In the genomic region with DNA sequence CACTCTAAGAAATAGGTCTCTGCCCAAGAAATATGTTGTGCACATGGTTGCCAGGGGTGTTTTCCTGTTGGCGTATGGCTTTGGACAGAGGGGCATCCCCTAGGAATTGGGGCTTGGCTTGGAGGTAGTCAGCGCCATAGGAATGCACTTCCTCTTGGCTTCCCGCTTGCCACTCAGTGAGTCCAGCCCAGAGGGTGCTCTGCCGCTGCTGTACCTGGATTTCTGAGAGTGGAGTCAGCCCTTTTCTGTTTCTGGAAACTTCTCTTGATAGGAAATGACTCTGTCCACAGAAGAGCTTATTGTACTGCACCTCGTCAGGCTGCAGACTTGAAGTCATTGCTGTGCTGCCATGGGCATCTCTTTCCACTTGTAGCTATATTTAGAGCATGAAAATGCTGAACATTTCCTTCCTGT, we compare ENCODE assay signal across 8 cellular contexts.
DNase-seq lines count a peak whose midpoint lies in the region; ATAC-seq, FAIRE-seq and TF ChIP-seq lines count a peak whose summit lies in the region.

No MANE protein-coding gene starts in this region.

- FAIRE-seq in bronchial epithelial cell (lab: Jason Lieb, UNC), result peak; percentile 43

- H3K4me3 ChIP-seq in BLaER1 treated with 17β-estradiol and CSF1 and Interleukin-3, amounts not matched to agents 10 nM and 100 nM, result peak overlapping the region; percentile 18 to 62 (median 40); a peak in 16 of 20 replicates
- no peak overlapping the region for H3K4me3 ChIP-seq in bronchial epithelial cell (ENCODE audit: low read depth, low read length)
- peak overlapping the region in 1 of 2 experiments; percentile 70 for H3K4me3 ChIP-seq in mesenchymal stem cell (ENCODE audit: insufficient read depth in 1 of 2, low read depth in 1 of 2, low read length in 2 of 2)

- H3K18ac ChIP-seq in mesenchymal stem cell (ENCODE audit: low read depth in 1 of 2, low read length in 2 of 2), result peak overlapping the region; percentile 60 to 61

- peaks cover 36% of the 10 kb centered on the region for H3K79me1 ChIP-seq in mesenchymal stem cell (replicated peaks; ENCODE audit: low read length, poor library complexity, severe bottlenecking)

- H4K8ac ChIP-seq in mesenchymal stem cell (ENCODE audit: low read length), result no peak overlapping the region

- H3K4ac ChIP-seq in mesenchymal stem cell (ENCODE audit: low read depth in 1 of 2, low read length in 2 of 2), result peak overlapping the region; percentile 10 to 53

- no peak overlapping the region for H2AFZ ChIP-seq in mesenchymal stem cell (ENCODE audit: low read depth, low read length)

- peak overlapping the region; percentile 85 to 97 (median 91) for H3K4me2 ChIP-seq in BLaER1 treated with 17β-estradiol and CSF1 and Interleukin-3, amounts not matched to agents 10 nM and 100 nM
- H3K4me2 ChIP-seq in mesenchymal stem cell (ENCODE audit: low read length, poor library complexity, severe bottlenecking), result peak overlapping the region; percentile 62

- peaks cover 9 to 56% (median 30%) of the 10 kb centered on the region in 11 experiments; a peak in 19 of 22 replicates for H3K36me3 ChIP-seq in BLaER1 treated with 17β-estradiol and CSF1 and Interleukin-3, amounts not matched to agents 10 nM and 100 nM
- H3K36me3 ChIP-seq in bronchial epithelial cell (ENCODE audit: control insufficient read depth, insufficient read depth, low read length) (no peaks in the 10 kb centered on the region), mesenchymal stem cell (ENCODE audit: control insufficient read depth in 1 of 2, insufficient read depth in 2 of 2, low read depth in 1 of 2, low read length in 2 of 2) (no peaks in the 10 kb centered on the region)

- no peak for TF ChIP-seq CTCF in bronchial epithelial cell (IDR thresholded peaks at IDR 0.05; ENCODE audit: insufficient read depth, low read length, severe bottlenecking)

- H2BK120ac ChIP-seq in mesenchymal stem cell (ENCODE audit: low read depth, low read length), result no peak overlapping the region

- H3K14ac ChIP-seq in mesenchymal stem cell (ENCODE audit: low read length in 2 of 2), result no peak overlapping the region

- no peak overlapping the region for H3K23ac ChIP-seq in mesenchymal stem cell (ENCODE audit: low read length in 2 of 2)

- peaks cover 74 to 97% (median 92%) of the 10 kb centered on the region in 10 experiments for H3K4me1 ChIP-seq in BLaER1 treated with 17β-estradiol and CSF1 and Interleukin-3, amounts not matched to agents 10 nM and 100 nM
- peaks cover 8% of the 10 kb centered on the region for H3K4me1 ChIP-seq in mesenchymal stem cell (ENCODE audit: control insufficient read depth, insufficient read depth, low read depth, low read length)

- H2BK5ac ChIP-seq in mesenchymal stem cell (ENCODE audit: low read depth, low read length, poor library complexity, severe bottlenecking), result no peak overlapping the region

- no peak overlapping the region for H4K91ac ChIP-seq in mesenchymal stem cell (ENCODE audit: low read length)

- H2BK12ac ChIP-seq in mesenchymal stem cell (ENCODE audit: low read length in 2 of 2), result peak overlapping the region in 1 of 2 experiments; percentile 47

- peak overlapping the region in 10 of 11 experiments; percentile 4 to 77 (median 42); a peak in 16 of 22 replicates for H3K9ac ChIP-seq in BLaER1 treated with 17β-estradiol and CSF1 and Interleukin-3, amounts not matched to agents 10 nM and 100 nM
- H3K9ac ChIP-seq in mesenchymal stem cell (ENCODE audit: low read length), result peak overlapping the region; percentile 36

- H2BK15ac ChIP-seq in mesenchymal stem cell (ENCODE audit: low read depth, poor library complexity, severe bottlenecking), result peak overlapping the region; percentile 33

- H4K20me1 ChIP-seq in BLaER1 treated with 17β-estradiol and CSF1 and Interleukin-3, amounts not matched to agents 10 nM and 100 nM, result peaks cover 16 to 98% (median 93%) of the 10 kb centered on the region in 11 experiments

- H2AK5ac ChIP-seq in mesenchymal stem cell (ENCODE audit: low read length, severe bottlenecking), result no peak overlapping the region

- ATAC-seq in GM19351 (IDR thresholded peaks at IDR 0.05; ENCODE audit: unreplicated experiment), result no peak

- DNase-seq in LoVo (ENCODE audit: low spot score), result peak; percentile 34
- peak; percentile 95 for DNase-seq in bronchial epithelial cell (ENCODE audit: low read depth)
- peak; percentile 76 for DNase-seq in mesenchymal stem cell
- no peak for DNase-seq in stimulated activated CD4-positive, alpha-beta T cell treated with anti-CD3 and anti-CD28 coated beads, Interleukin-4, amount 100 ng/mL, for 4 hours
- no peak for DNase-seq in NCI-H128 (lab: John Stamatoyannopoulos, UW; ENCODE audit: unreplicated experiment)
- no peak for DNase-seq in COLO668 (lab: John Stamatoyannopoulos, UW; ENCODE audit: unreplicated experiment)

- no peaks in the 10 kb centered on the region for H3K9me3 ChIP-seq in BLaER1 treated with 17β-estradiol and CSF1 and Interleukin-3, amounts not matched to agents 10 nM and 100 nM (replicated peaks in 1 of 11)
- no peaks in the 10 kb centered on the region for H3K9me3 ChIP-seq in mesenchymal stem cell (ENCODE audit: control insufficient read depth, low read length)

- H3K27me3 ChIP-seq in BLaER1 treated with 17β-estradiol and CSF1 and Interleukin-3, amounts not matched to agents 10 nM and 100 nM, result no peaks in the 10 kb centered on the region
- H3K27me3 ChIP-seq in bronchial epithelial cell (ENCODE audit: control insufficient read depth, insufficient read depth, low read length), result no peaks in the 10 kb centered on the region
- no peaks in the 10 kb centered on the region for H3K27me3 ChIP-seq in mesenchymal stem cell (ENCODE audit: control insufficient read depth in 1 of 2, insufficient read depth in 1 of 2, low read length in 2 of 2)

- 17% methylated on average over 5 of the region's 5 CpGs for WGBS in mesenchymal stem cell

- H3K27ac ChIP-seq in BLaER1 treated with 17β-estradiol and CSF1 and Interleukin-3, amounts not matched to agents 10 nM and 100 nM, result peak overlapping the region; percentile 28 to 75 (median 54); a peak in 18 of 22 replicates
- peak overlapping the region; percentile 57 for H3K27ac ChIP-seq in mesenchymal stem cell (ENCODE audit: low read length, poor library complexity, severe bottlenecking)

Comparison
In these comparisons a context has a peak if more than half of its experiments do, and no peak if none do; other contexts are left out.
1. DNase-seq: peak in LoVo (single experiment), bronchial epithelial cell (single experiment) and mesenchymal stem cell (single experiment); none in stimulated activated CD4-positive, alpha-beta T cell treated with anti-CD3 and anti-CD28 coated beads, Interleukin-4, amount 100 ng/mL, for 4 hours (0 of 2), NCI-H128 (single experiment) and COLO668 (single experiment).